ENCODE assay signal across 29 cellular contexts in genomic region chr12:126268222-126268621, GRCh38.
"Had no signal": no experiment of that assay in that cellular context is flagged by ENCODE, and none has a peak within 500 bp of the region (broad histone marks: within the 10 kb centered on the region; RNA-seq: fewer than 3 reads in every experiment).

No MANE protein-coding gene starts in this region.

- H3K9me3 ChIP-seq: stomach, suprapubic skin, testis, thoracic aorta, thyroid gland, tibial artery, tibial nerve, transverse colon, upper lobe of left lung, upper lobe of right lung, uterus, vagina had no signal

- H3K4me1 ChIP-seq: stomach, suprapubic skin, testis, thyroid gland, tibial artery, tibial nerve, transverse colon, upper lobe of left lung, upper lobe of right lung, uterus, vagina had no signal

- FAIRE-seq: urothelium cell line had no signal

- H3K36me3 ChIP-seq: stomach, suprapubic skin, thoracic aorta, thyroid gland, tibial artery, tibial nerve, transverse colon, upper lobe of left lung, upper lobe of right lung, uterus, vagina had no signal

- H3K27ac Mint-ChIP-seq: stimulated activated effector memory CD8-positive, alpha-beta T cell treated with anti-CD3 and anti-CD28 coated beads, Interleukin-12 subunit alpha, Interleukin-12 subunit beta, amount 100 ng/mL, for 72 hours; stimulated activated memory B cell treated with anti-CD40 and anti-IgM and Interleukin-4, amounts not matched to agents 10 μg/mL and 1 μg/mL and 100 μg/mL, for 72 hours; stimulated activated naive B cell treated with anti-CD40 and anti-IgM and Interleukin-4, amounts not matched to agents 10 μg/mL and 1 μg/mL and 100 μg/mL, for 72 hours; stimulated activated naive CD8-positive, alpha-beta T cell treated with anti-CD3 and anti-CD28 coated beads, Interleukin-15, amount 100 ng/mL, for 72 hours; stimulated activated naive CD8-positive, alpha-beta T cell treated with anti-CD3 and anti-CD28 coated beads, Interleukin-15, Interleukin-2, amounts not matched to agents 100 ng/mL and 50 ng/mL, for 24 hours; type B pancreatic cell had no signal

- H3K27me3 Mint-ChIP-seq: stimulated activated memory B cell treated with anti-CD40 and anti-IgM and Interleukin-4, amounts not matched to agents 10 μg/mL and 1 μg/mL and 100 μg/mL, for 72 hours; stimulated activated naive B cell treated with anti-CD40 and anti-IgM and Interleukin-4, amounts not matched to agents 10 μg/mL and 1 μg/mL and 100 μg/mL, for 72 hours; stimulated activated naive CD8-positive, alpha-beta T cell treated with anti-CD3 and anti-CD28 coated beads, Interleukin-15, amount 100 ng/mL, for 72 hours; stimulated activated naive CD8-positive, alpha-beta T cell treated with anti-CD3 and anti-CD28 coated beads, Interleukin-15, Interleukin-2, amounts not matched to agents 100 ng/mL and 50 ng/mL, for 24 hours had no signal

- H3K27ac ChIP-seq: stomach, suprapubic skin, testis, thoracic aorta, thyroid gland, tibial artery, tibial nerve, transverse colon, upper lobe of left lung, upper lobe of right lung, uterus, vagina had no signal

- DNase-seq: stimulated activated CD4-positive, alpha-beta T cell treated with anti-CD3 and anti-CD28 coated beads, Interleukin-2, amount 100 ng/mL, for 48 hours; stimulated activated CD4-positive, alpha-beta T cell treated with anti-CD3 and anti-CD28 coated beads, Interleukin-4, amount 100 ng/mL, for 1 hour; stimulated activated CD4-positive, alpha-beta T cell treated with anti-CD3 and anti-CD28 coated beads, Interleukin-4, amount 100 ng/mL, for 24 hours; stimulated activated CD4-positive, alpha-beta T cell treated with anti-CD3 and anti-CD28 coated beads, Interleukin-4, amount 100 ng/mL, for 4 hours; stimulated activated CD8-positive, alpha-beta memory T cell treated with anti-CD3 and anti-CD28 coated beads, Interleukin-4, amount 100 ng/mL, for 48 hours; stimulated activated naive B cell treated with anti-CD40 and anti-IgM and Interleukin-4, amounts not matched to agents 10 μg/mL and 1 μg/mL and 100 μg/mL, for 72 hours; stimulated activated naive CD4-positive, alpha-beta T cell; stimulated activated naive CD4-positive, alpha-beta T cell treated with Interleukin-2 at 50 U/mL for 16 hours; stimulated activated naive CD8-positive, alpha-beta T cell treated with anti-CD3 and anti-CD28 coated beads, Interleukin-15, amount 100 ng/mL, for 72 hours; stimulated activated naive CD8-positive, alpha-beta T cell treated with anti-CD3 and anti-CD28 coated beads, Interleukin-15, Interleukin-2, amounts not matched to agents 100 U/mL and 50 U/mL, for 24 hours; stomach; substantia nigra; testis; thyroid gland; tibial artery; transverse colon; trophoblast cell; upper lobe of left lung; upper lobe of right lung; uterus had no signal

- ATAC-seq: stimulated activated effector memory CD8-positive, alpha-beta T cell treated with anti-CD3 and anti-CD28 coated beads, Interleukin-12 subunit alpha, Interleukin-12 subunit beta, amount 100 ng/mL, for 72 hours; stimulated activated memory B cell treated with anti-CD40 and anti-IgM and Interleukin-4, amounts not matched to agents 10 μg/mL and 1 μg/mL and 100 μg/mL, for 72 hours; stimulated activated naive B cell treated with anti-CD40 and anti-IgM and Interleukin-4, amounts not matched to agents 10 μg/mL and 1 μg/mL and 100 μg/mL, for 72 hours; stimulated activated naive CD8-positive, alpha-beta T cell treated with anti-CD3 and anti-CD28 coated beads, Interleukin-15, amount 100 ng/mL, for 72 hours; stimulated activated naive CD8-positive, alpha-beta T cell treated with anti-CD3 and anti-CD28 coated beads, Interleukin-15, Interleukin-2, amounts not matched to agents 100 U/mL and 50 U/mL, for 24 hours; upper lobe of right lung had no signal

- H3K4me3 ChIP-seq: stomach, suprapubic skin, testis, thoracic aorta, thyroid gland, tibial artery, tibial nerve, transverse colon, upper lobe of left lung, upper lobe of right lung, uterus, vagina had no signal

- H3K36me3 Mint-ChIP-seq: stimulated activated effector memory CD8-positive, alpha-beta T cell treated with anti-CD3 and anti-CD28 coated beads, Interleukin-12 subunit alpha, Interleukin-12 subunit beta, amount 100 ng/mL, for 72 hours; stimulated activated memory B cell treated with anti-CD40 and anti-IgM and Interleukin-4, amounts not matched to agents 10 μg/mL and 1 μg/mL and 100 μg/mL, for 72 hours; stimulated activated naive B cell treated with anti-CD40 and anti-IgM and Interleukin-4, amounts not matched to agents 10 μg/mL and 1 μg/mL and 100 μg/mL, for 72 hours; type B pancreatic cell had no signal

- H3K4me3 Mint-ChIP-seq: stimulated activated effector memory CD8-positive, alpha-beta T cell treated with anti-CD3 and anti-CD28 coated beads, Interleukin-12 subunit alpha, Interleukin-12 subunit beta, amount 100 ng/mL, for 72 hours; stimulated activated memory B cell treated with anti-CD40 and anti-IgM and Interleukin-4, amounts not matched to agents 10 μg/mL and 1 μg/mL and 100 μg/mL, for 72 hours; stimulated activated naive B cell treated with anti-CD40 and anti-IgM and Interleukin-4, amounts not matched to agents 10 μg/mL and 1 μg/mL and 100 μg/mL, for 72 hours; stimulated activated naive CD8-positive, alpha-beta T cell treated with anti-CD3 and anti-CD28 coated beads, Interleukin-15, amount 100 ng/mL, for 72 hours; stimulated activated naive CD8-positive, alpha-beta T cell treated with anti-CD3 and anti-CD28 coated beads, Interleukin-15, Interleukin-2, amounts not matched to agents 100 ng/mL and 50 ng/mL, for 24 hours; type B pancreatic cell had no signal

- H3K27me3 ChIP-seq: stomach, suprapubic skin, testis, thyroid gland, tibial artery, tibial nerve, transverse colon, upper lobe of left lung, upper lobe of right lung, uterus, vagina had no signal

- H3K4me1 Mint-ChIP-seq: stimulated activated effector memory CD8-positive, alpha-beta T cell treated with anti-CD3 and anti-CD28 coated beads, Interleukin-12 subunit alpha, Interleukin-12 subunit beta, amount 100 ng/mL, for 72 hours; stimulated activated memory B cell treated with anti-CD40 and anti-IgM and Interleukin-4, amounts not matched to agents 10 μg/mL and 1 μg/mL and 100 μg/mL, for 72 hours; stimulated activated naive B cell treated with anti-CD40 and anti-IgM and Interleukin-4, amounts not matched to agents 10 μg/mL and 1 μg/mL and 100 μg/mL, for 72 hours; stimulated activated naive CD8-positive, alpha-beta T cell treated with anti-CD3 and anti-CD28 coated beads, Interleukin-15, amount 100 ng/mL, for 72 hours had no signal
